16 cellular contexts compared by ENCODE assay signal in genomic region chr21:38244407-38244787, GRCh38. TPM values are rescaled to one million over a fixed set of nuclear protein-coding genes. Genes with fewer than 3 reads are reported as not detected.
DNase-seq lines count a peak whose midpoint lies in the region; ATAC-seq and TF ChIP-seq lines count a peak whose summit lies in the region.
"Had no signal": no experiment of that assay in that cellular context is flagged by ENCODE, and none has a peak within 500 bp of the region (broad histone marks: within the 10 kb centered on the region; RNA-seq: fewer than 3 reads in every experiment).

No MANE protein-coding gene starts in this region.

- H3K27me3 ChIP-seq in foreskin keratinocyte: no peaks in the 10 kb centered on the region
- H3K27me3 ChIP-seq: BLaER1, esophagus muscularis mucosa had no signal

- no peaks in the 10 kb centered on the region for H3K36me3 Mint-ChIP-seq in stimulated activated naive CD8-positive, alpha-beta T cell treated with anti-CD3 and anti-CD28 coated beads, Interleukin-15, Interleukin-2, amounts not matched to agents 100 ng/mL and 50 ng/mL, for 24 hours (ENCODE audit: low read depth)
- no peaks in the 10 kb centered on the region for H3K36me3 Mint-ChIP-seq in activated CD8-positive, alpha-beta T cell treated with anti-CD3 and anti-CD28 coated beads for 36 hours (ENCODE audit: low read depth)

- in situ Hi-C loops in G401 (cut with HindIII; ENCODE audit: low sequenced_read_pairs): no loop called here

- POLR2A ChIA-PET in activated CD8-positive, alpha-beta T cell treated with anti-CD3 and anti-CD28 coated beads for 36 hours (lab: Charles Lee): no interaction called here

- CTCF ChIA-PET in activated CD8-positive, alpha-beta T cell treated with anti-CD3 and anti-CD28 coated beads for 36 hours (lab: Charles Lee): interaction anchor here (1.1 to 1.4 kb wide), 3 partner anchors 10 to 108 kb away, joined by 3 read pairs; no protein-coding TSS in a partner anchor

- peaks cover 10% of the 10 kb centered on the region for H3K27me3 Mint-ChIP-seq in stimulated activated naive CD8-positive, alpha-beta T cell treated with anti-CD3 and anti-CD28 coated beads, Interleukin-15, Interleukin-2, amounts not matched to agents 100 ng/mL and 50 ng/mL, for 24 hours
- H3K27me3 Mint-ChIP-seq in activated CD8-positive, alpha-beta T cell treated with anti-CD3 and anti-CD28 coated beads for 36 hours: peaks cover 3% of the 10 kb centered on the region

- H3K4me3 Mint-ChIP-seq in stimulated activated naive CD8-positive, alpha-beta T cell treated with anti-CD3 and anti-CD28 coated beads, Interleukin-15, Interleukin-2, amounts not matched to agents 100 ng/mL and 50 ng/mL, for 24 hours: peak overlapping the region; percentile 44
- no peak overlapping the region for H3K4me3 Mint-ChIP-seq in activated CD8-positive, alpha-beta T cell treated with anti-CD3 and anti-CD28 coated beads for 36 hours

- peak overlapping the region; percentile 59 for H3K27ac ChIP-seq in foreskin keratinocyte
- H3K27ac ChIP-seq: BLaER1, esophagus muscularis mucosa, WERI-Rb-1 had no signal

- H3K27ac Mint-ChIP-seq in stimulated activated naive CD8-positive, alpha-beta T cell treated with anti-CD3 and anti-CD28 coated beads, Interleukin-15, Interleukin-2, amounts not matched to agents 100 ng/mL and 50 ng/mL, for 24 hours: peak overlapping the region; percentile 80
- H3K27ac Mint-ChIP-seq in activated CD8-positive, alpha-beta T cell treated with anti-CD3 and anti-CD28 coated beads for 36 hours: peak overlapping the region; percentile 77

- no peak for ATAC-seq in stimulated activated naive CD8-positive, alpha-beta T cell treated with anti-CD3 and anti-CD28 coated beads, Interleukin-15, Interleukin-2, amounts not matched to agents 100 U/mL and 50 U/mL, for 24 hours
- peak; percentile 28 for ATAC-seq in activated CD8-positive, alpha-beta T cell treated with anti-CD3 and anti-CD28 coated beads for 36 hours
- ATAC-seq in foreskin keratinocyte: peak; percentile 7

- peaks cover 37% of the 10 kb centered on the region for H3K4me1 Mint-ChIP-seq in stimulated activated naive CD8-positive, alpha-beta T cell treated with anti-CD3 and anti-CD28 coated beads, Interleukin-15, Interleukin-2, amounts not matched to agents 100 ng/mL and 50 ng/mL, for 24 hours (ENCODE audit: low read depth)
- peaks cover 30% of the 10 kb centered on the region for H3K4me1 Mint-ChIP-seq in activated CD8-positive, alpha-beta T cell treated with anti-CD3 and anti-CD28 coated beads for 36 hours (ENCODE audit: low read depth)

- peaks cover 8% of the 10 kb centered on the region for H3K9me3 Mint-ChIP-seq in stimulated activated naive CD8-positive, alpha-beta T cell treated with anti-CD3 and anti-CD28 coated beads, Interleukin-15, Interleukin-2, amounts not matched to agents 100 ng/mL and 50 ng/mL, for 24 hours
- no peaks in the 10 kb centered on the region for H3K9me3 Mint-ChIP-seq in activated CD8-positive, alpha-beta T cell treated with anti-CD3 and anti-CD28 coated beads for 36 hours

- H3K4me1 ChIP-seq in foreskin keratinocyte: peaks cover 22% of the 10 kb centered on the region
- H3K4me1 ChIP-seq: esophagus muscularis mucosa had no signal

- intact Hi-C loops in activated CD8-positive, alpha-beta T cell treated with anti-CD3 and anti-CD28 coated beads for 36 hours (cut with micrococcal nuclease): no loop called here

- no peak for DNase-seq in stimulated activated naive CD8-positive, alpha-beta T cell treated with anti-CD3 and anti-CD28 coated beads, Interleukin-15, Interleukin-2, amounts not matched to agents 100 U/mL and 50 U/mL, for 24 hours
- no peak for DNase-seq in activated CD8-positive, alpha-beta T cell treated with anti-CD3 and anti-CD28 coated beads for 36 hours
- DNase-seq in foreskin keratinocyte (no peak), G401 (ENCODE audit: low spot score) (no peak), islet precursor cell (no peak), RKO (ENCODE audit: low spot score) (no peak), superior temporal gyrus (ENCODE audit: extremely low spot score) (no peak)
- DNase-seq: mesendoderm, NCI-H1436 treated with DMSO at 0.1 percent for 48 hours, NCI-H69, SIG-M5, WERI-Rb-1 had no signal

- no peak for TF ChIP-seq CTCF in activated CD8-positive, alpha-beta T cell treated with anti-CD3 and anti-CD28 coated beads for 36 hours (IDR thresholded peaks at IDR 0.05)
- TF ChIP-seq CTCF in foreskin keratinocyte (conservative IDR thresholded peaks at IDR 0.05): no peak

RNA-seq across cellular contexts. Expression of gene KCNJ15, which starts 12.4 kb away (rescaled TPM):
- under 1 TPM in 1 of 2 experiments, not detected in 1; 0.43 TPM for total RNA-seq in activated CD8-positive, alpha-beta T cell treated with anti-CD3 and anti-CD28 coated beads for 36 hours
- 35.6 and 42.7 TPM in 2 replicates for total RNA-seq in foreskin keratinocyte
- polyA plus RNA-seq in foreskin keratinocyte: 16.0 and 24.5 TPM in 2 replicates
- total RNA-seq in G401 (2014; rRNA removed; shearing (Covaris generic)): not detected in 2 replicates
- total RNA-seq: cerebellum had no signal

Comparison
In these comparisons a context has a peak if more than half of its experiments do, and no peak if none do; other contexts are left out.
1. RNA of gene KCNJ15, which starts 12.4 kb away (total RNA-seq): 35.6 to 42.7 TPM in foreskin keratinocyte; 0.43 TPM in activated CD8-positive, alpha-beta T cell treated with anti-CD3 and anti-CD28 coated beads for 36 hours and not detected in G401; every median in the first group is over 10 times any median in the second.